In genomic region chr3:43298761-43299160, GRCh38 we compare ENCODE assay signal across 15 cellular contexts. TPM values are rescaled to one million over a fixed set of nuclear protein-coding genes. Genes with fewer than 3 reads are reported as not detected.
DNase-seq lines count a peak whose midpoint lies in the region; ATAC-seq and TF ChIP-seq lines count a peak whose summit lies in the region.
"Had no signal": no experiment of that assay in that cellular context is flagged by ENCODE, and none has a peak within 500 bp of the region (broad histone marks: within the 10 kb centered on the region; RNA-seq: fewer than 3 reads in every experiment).

No MANE protein-coding gene starts in this region.

- peak overlapping the region; percentile 81 for H3K27ac Mint-ChIP-seq in stimulated activated naive CD8-positive, alpha-beta T cell treated with anti-CD3 and anti-CD28 coated beads, Interleukin-15, Interleukin-2, amounts not matched to agents 100 ng/mL and 50 ng/mL, for 24 hours

- no peak overlapping the region for H3K4me3 ChIP-seq in right atrium auricular region
- H3K4me3 ChIP-seq: psoas muscle, SK-N-MC had no signal

- no peaks in the 10 kb centered on the region for H3K27me3 Mint-ChIP-seq in activated T-cell treated with anti-CD3 and anti-CD28 coated beads, Interleukin-2, amount 50 U/mL, for 4 hours (ENCODE audit: low read depth)
- H3K27me3 Mint-ChIP-seq in stimulated activated naive CD8-positive, alpha-beta T cell treated with anti-CD3 and anti-CD28 coated beads, Interleukin-15, Interleukin-2, amounts not matched to agents 100 ng/mL and 50 ng/mL, for 24 hours, result no peaks in the 10 kb centered on the region

- no peak for DNase-seq in activated T-cell treated with anti-CD3 and anti-CD28 coated beads, Interleukin-2, amount 50 U/mL, for 4 hours
- no peak for DNase-seq in activated T-cell treated with anti-CD3 and anti-CD28 coated beads for 4 hours
- DNase-seq in right atrium auricular region (ENCODE audit: low spot score), result no peak
- no peak for DNase-seq in KBM-7
- no peak for DNase-seq in T-helper 9 cell
- DNase-seq: hypothalamus; left colon; NCI-H1694; NCI-H510A; psoas muscle; stimulated activated CD4-positive, alpha-beta T cell treated with anti-CD3 and anti-CD28 coated beads, Interleukin-15, amount 100 ng/mL, for 24 hours had no signal

- no peaks in the 10 kb centered on the region for H3K9me3 Mint-ChIP-seq in activated T-cell treated with anti-CD3 and anti-CD28 coated beads, Interleukin-2, amount 50 U/mL, for 4 hours
- no peaks in the 10 kb centered on the region for H3K9me3 Mint-ChIP-seq in stimulated activated naive CD8-positive, alpha-beta T cell treated with anti-CD3 and anti-CD28 coated beads, Interleukin-15, Interleukin-2, amounts not matched to agents 100 ng/mL and 50 ng/mL, for 24 hours

- H3K4me3 Mint-ChIP-seq in activated T-cell treated with anti-CD3 and anti-CD28 coated beads, Interleukin-2, amount 50 U/mL, for 4 hours, result peak overlapping the region; percentile 3
- H3K4me3 Mint-ChIP-seq in stimulated activated naive CD8-positive, alpha-beta T cell treated with anti-CD3 and anti-CD28 coated beads, Interleukin-15, Interleukin-2, amounts not matched to agents 100 ng/mL and 50 ng/mL, for 24 hours, result peak overlapping the region; percentile 73

- peaks cover 0 to 60% of the 10 kb centered on the region in 2 donors for H3K4me1 ChIP-seq in right atrium auricular region

- peaks cover 9% of the 10 kb centered on the region for H3K36me3 Mint-ChIP-seq in activated T-cell treated with anti-CD3 and anti-CD28 coated beads, Interleukin-2, amount 50 U/mL, for 4 hours (ENCODE audit: insufficient read depth)
- H3K36me3 Mint-ChIP-seq in stimulated activated naive CD8-positive, alpha-beta T cell treated with anti-CD3 and anti-CD28 coated beads, Interleukin-15, Interleukin-2, amounts not matched to agents 100 ng/mL and 50 ng/mL, for 24 hours (ENCODE audit: low read depth), result peaks cover 13% of the 10 kb centered on the region

- ATAC-seq in activated T-cell treated with anti-CD3 and anti-CD28 coated beads, Interleukin-2, amount 50 U/mL, for 4 hours, result no peak
- ATAC-seq in HG03571 (IDR thresholded peaks at IDR 0.05; ENCODE audit: unreplicated experiment), result no peak
- ATAC-seq: left colon had no signal

- TF ChIP-seq CTCF in VCaP (conservative IDR thresholded peaks at IDR 0.05), result no peak
- TF ChIP-seq CTCF in right atrium auricular region (IDR thresholded peaks at IDR 0.05), result no peak

- H3K27ac ChIP-seq in VCaP (peak overlapping the region; percentile 90), right atrium auricular region (peak overlapping the region; percentile 36 to 51)
- H3K27ac ChIP-seq: psoas muscle, SK-N-MC had no signal

- in situ Hi-C loops in KBM-7 (cut with MboI; ENCODE audit: low pct_unique_long_range_greater_than_20kb, low sequenced_read_pairs), result no loop called here

- peaks cover 10% of the 10 kb centered on the region for H3K36me3 ChIP-seq in right atrium auricular region

- H3K27me3 ChIP-seq in right atrium auricular region, result no peaks in the 10 kb centered on the region

- peaks cover 79% of the 10 kb centered on the region for H3K4me1 Mint-ChIP-seq in activated T-cell treated with anti-CD3 and anti-CD28 coated beads, Interleukin-2, amount 50 U/mL, for 4 hours (ENCODE audit: low read depth)
- peaks cover 95% of the 10 kb centered on the region for H3K4me1 Mint-ChIP-seq in stimulated activated naive CD8-positive, alpha-beta T cell treated with anti-CD3 and anti-CD28 coated beads, Interleukin-15, Interleukin-2, amounts not matched to agents 100 ng/mL and 50 ng/mL, for 24 hours (ENCODE audit: low read depth)

- no peaks in the 10 kb centered on the region for H3K9me3 ChIP-seq in right atrium auricular region
- H3K9me3 ChIP-seq: psoas muscle had no signal

RNA-seq across cellular contexts. Expression of gene SNRK, which starts 12.4 kb away (rescaled TPM):
- 10 to 100 TPM; 19.6 to 21.3 (median 19.6) TPM for total RNA-seq in activated T-cell treated with anti-CD3 and anti-CD28 coated beads, Interleukin-2, amount 50 U/mL, for 4 hours
- total RNA-seq in right atrium auricular region, result 10 to 100 TPM; 22.7 to 31.2 TPM
